In the genomic region with DNA sequence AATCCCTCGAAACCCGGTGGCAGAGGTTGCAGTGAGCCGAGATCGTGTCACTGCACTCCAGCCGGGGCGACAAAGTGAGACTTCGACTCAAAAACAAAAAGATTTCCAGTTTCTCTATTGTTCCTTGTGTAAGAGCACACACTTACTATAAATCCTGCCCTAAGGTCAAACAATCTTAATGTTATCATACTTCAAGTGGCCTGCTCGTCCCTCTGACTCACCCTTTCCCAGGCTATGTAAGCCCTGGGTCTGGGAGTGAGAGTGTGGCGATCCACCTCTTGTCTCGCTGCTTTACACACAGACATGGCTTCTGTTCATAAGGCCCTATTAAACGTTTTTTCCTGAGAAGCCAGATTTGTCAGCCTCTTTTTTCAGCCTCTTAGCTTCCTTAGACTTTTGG, we compare ENCODE assay signal across 15 cellular contexts. TPM values are rescaled to one million over a fixed set of nuclear protein-coding genes. Genes with fewer than 3 reads are reported as not detected.
A peak's percentile ranks its signal among the peaks of the same experiment; 100 is the strongest.
DNase-seq lines count a peak whose midpoint lies in the region; ATAC-seq and TF ChIP-seq lines count a peak whose summit lies in the region.
"Had no signal": no experiment of that assay in that cellular context is flagged by ENCODE, and none has a peak within 500 bp of the region (broad histone marks: within the 10 kb centered on the region; RNA-seq: fewer than 3 reads in every experiment).

No MANE protein-coding gene starts in this region.

- no peak for TF ChIP-seq CTCF in osteocyte (IDR thresholded peaks at IDR 0.05)

- H3K4me1 Mint-ChIP-seq in osteocyte (ENCODE audit: unreplicated experiment) = peaks cover 51% of the 10 kb centered on the region
- peaks cover 0 to 1% (median 0%) of the 10 kb centered on the region in 7 donors for H3K4me1 Mint-ChIP-seq in naive thymus-derived CD4-positive, alpha-beta T cell

- H3K27ac ChIP-seq in esophagus (ENCODE audit: low read depth in 2 of 2, low read length in 1 of 2) (peak overlapping the region; percentile 42 to 61), aorta (ENCODE audit: low read depth in 1 of 2, low read length in 2 of 2) (no peak overlapping the region)
- H3K27ac ChIP-seq in naive thymus-derived CD4-positive, alpha-beta T cell (ENCODE audit: low read depth, low read length) = no peak overlapping the region

- H3K4me1 ChIP-seq in esophagus (ENCODE audit: control insufficient read depth in 2 of 2, insufficient read depth in 2 of 2, low read length in 1 of 2) (peaks cover 7 to 11% of the 10 kb centered on the region in 2 donors), aorta (ENCODE audit: control insufficient read depth in 1 of 2, insufficient read depth in 2 of 2, low read length in 2 of 2) (no peaks in the 10 kb centered on the region)
- H3K4me1 ChIP-seq in naive thymus-derived CD4-positive, alpha-beta T cell (ENCODE audit: control insufficient read depth in 2 of 2, insufficient read depth in 2 of 2, low read length in 2 of 2) = no peaks in the 10 kb centered on the region

- H3K36me3 Mint-ChIP-seq in osteocyte (ENCODE audit: unreplicated experiment) = no peaks in the 10 kb centered on the region
- H3K36me3 Mint-ChIP-seq in naive thymus-derived CD4-positive, alpha-beta T cell = no peaks in the 10 kb centered on the region
- H3K36me3 Mint-ChIP-seq: CD8-positive, alpha-beta T cell; mesothelial cell of epicardium had no signal

- POLR2A ChIA-PET in naive thymus-derived CD4-positive, alpha-beta T cell (lab: Charles Lee) = no interaction called here

- H3K36me3 ChIP-seq in MG63 (peaks cover 20% of the 10 kb centered on the region), esophagus (ENCODE audit: control insufficient read depth in 2 of 2, insufficient read depth in 2 of 2, low read length in 1 of 2) (no peaks in the 10 kb centered on the region), aorta (ENCODE audit: control insufficient read depth in 1 of 2, insufficient read depth in 2 of 2, low read length in 1 of 2) (no peaks in the 10 kb centered on the region)
- no peaks in the 10 kb centered on the region for H3K36me3 ChIP-seq in naive thymus-derived CD4-positive, alpha-beta T cell (ENCODE audit: control insufficient read depth in 2 of 3, insufficient read depth in 3 of 3, low read length in 3 of 3)

- DNase-seq in GM04503 (ENCODE audit: low read depth) (peak; percentile 73), MG63 (peak; percentile 70), osteocyte (ENCODE audit: extremely low spot score, unreplicated experiment) (no peak), occipital lobe (lab: John Stamatoyannopoulos, UW) (no peak), NCI-H446 (lab: John Stamatoyannopoulos, UW) (no peak), aorta (no peak)
- DNase-seq in naive thymus-derived CD4-positive, alpha-beta T cell = no peak
- DNase-seq: activated CD8-positive, alpha-beta memory T cell treated with anti-CD3 and anti-CD28 coated beads, Interleukin-2, amount 50 U/mL, for 48 hours; CD8-positive, alpha-beta T cell; effector memory CD4-positive, alpha-beta T cell; NCI-H1436; NCI-H69; SHP77 treated with DMSO at 0.1 percent for 48 hours had no signal

- H3K4me3 ChIP-seq in MG63 = no peak overlapping the region
- H3K4me3 ChIP-seq in esophagus (ENCODE audit: low read depth in 1 of 2, low read length in 2 of 2) = no peak overlapping the region
- H3K4me3 ChIP-seq in naive thymus-derived CD4-positive, alpha-beta T cell (ENCODE audit: low read length) = no peak overlapping the region
- no peak overlapping the region for H3K4me3 ChIP-seq in aorta (ENCODE audit: low read length in 2 of 2)

- no peaks in the 10 kb centered on the region for H3K9me3 Mint-ChIP-seq in osteocyte (ENCODE audit: unreplicated experiment)
- no peaks in the 10 kb centered on the region for H3K9me3 Mint-ChIP-seq in naive thymus-derived CD4-positive, alpha-beta T cell
- H3K9me3 Mint-ChIP-seq: CD8-positive, alpha-beta T cell; mesothelial cell of epicardium had no signal

- no peaks in the 10 kb centered on the region for H3K27me3 Mint-ChIP-seq in osteocyte (ENCODE audit: unreplicated experiment)
- H3K27me3 Mint-ChIP-seq in naive thymus-derived CD4-positive, alpha-beta T cell = peaks cover 0 to 11% (median 3%) of the 10 kb centered on the region in 5 donors

- no peaks in the 10 kb centered on the region for H3K27me3 ChIP-seq in MG63
- no peaks in the 10 kb centered on the region for H3K27me3 ChIP-seq in esophagus (ENCODE audit: control insufficient read depth in 1 of 2, insufficient read depth in 2 of 2, low read length in 2 of 2)
- H3K27me3 ChIP-seq in naive thymus-derived CD4-positive, alpha-beta T cell (ENCODE audit: control insufficient read depth in 2 of 2, insufficient read depth in 2 of 2, low read length in 2 of 2) = no peaks in the 10 kb centered on the region
- no peaks in the 10 kb centered on the region for H3K27me3 ChIP-seq in aorta (ENCODE audit: control insufficient read depth in 1 of 2, insufficient read depth in 2 of 2, low read length in 1 of 2)

- H3K4me3 Mint-ChIP-seq in osteocyte (ENCODE audit: unreplicated experiment) = no peak overlapping the region
- no peak overlapping the region for H3K4me3 Mint-ChIP-seq in naive thymus-derived CD4-positive, alpha-beta T cell
- H3K4me3 Mint-ChIP-seq: CD8-positive, alpha-beta T cell; mesothelial cell of epicardium had no signal

- ATAC-seq in naive thymus-derived CD4-positive, alpha-beta T cell = no peak
- no peak for ATAC-seq in aorta (ENCODE audit: low FRiP score)
- ATAC-seq: CD8-positive, alpha-beta T cell had no signal

- H3K9me3 ChIP-seq in MG63 = no peaks in the 10 kb centered on the region
- no peaks in the 10 kb centered on the region for H3K9me3 ChIP-seq in esophagus (ENCODE audit: control insufficient read depth in 2 of 2, insufficient read depth in 1 of 2, low read depth in 1 of 2, low read length in 1 of 2)
- no peaks in the 10 kb centered on the region for H3K9me3 ChIP-seq in naive thymus-derived CD4-positive, alpha-beta T cell (ENCODE audit: control insufficient read depth in 2 of 3, low read length in 3 of 3)
- H3K9me3 ChIP-seq in aorta (ENCODE audit: control insufficient read depth, low read length) = no peaks in the 10 kb centered on the region

- peak overlapping the region; percentile 69 for H3K27ac Mint-ChIP-seq in osteocyte (ENCODE audit: unreplicated experiment)
- H3K27ac Mint-ChIP-seq in naive thymus-derived CD4-positive, alpha-beta T cell = no peak overlapping the region
- H3K27ac Mint-ChIP-seq: CD8-positive, alpha-beta T cell; mesothelial cell of epicardium had no signal

- intact Hi-C loops in naive thymus-derived CD4-positive, alpha-beta T cell (cut with micrococcal nuclease) = no loop called here
- intact Hi-C loops in aorta (cut with DNase I) = loop anchor here in 1 of 2 donors (5.0 kb wide), 1 partner anchor 58 kb away; no protein-coding TSS in a partner anchor

- CTCF ChIA-PET in naive thymus-derived CD4-positive, alpha-beta T cell (lab: Charles Lee) = no interaction called here

- 63 to 74% methylated on average over 11 of the region's 11 CpGs for WGBS in esophagus, 2 donors
- 88% methylated on average over 11 of the region's 11 CpGs for WGBS in aorta, 2 donors

RNA-seq across cellular contexts. Expression of a gene that starts 24.4 kb away (rescaled TPM):
- 9.1 and 17.9 TPM in 2 replicates for total RNA-seq in MG63 (2014; rRNA removed; shearing (Covaris generic); ENCODE audit: low replicate concordance)
- polyA plus RNA-seq in esophagus (10 to 100 TPM; 19.3 to 50.3 TPM), aorta (10 to 100 TPM; 15.8 to 75.8 TPM)
- total RNA-seq in osteocyte (29.9 and 32.8 TPM in 2 replicates), occipital lobe (0.31 TPM), aorta (10 to 100 TPM; 62.1 to 72.3 TPM)
- total RNA-seq in naive thymus-derived CD4-positive, alpha-beta T cell = not detected
- not detected for polyA plus RNA-seq in naive thymus-derived CD4-positive, alpha-beta T cell
- total RNA-seq: CD8-positive, alpha-beta T cell had no signal

Comparison
In these comparisons a context has a peak if more than half of its experiments do, and no peak if none do; other contexts are left out.
1. DNase-seq: peak in GM04503 (single experiment) and MG63 (single experiment); none in osteocyte (single experiment), occipital lobe (single experiment), naive thymus-derived CD4-positive, alpha-beta T cell (0 of 9), NCI-H446 (0 of 2) and aorta (0 of 2).
2. H3K27ac ChIP-seq: peak in esophagus (2 of 2); none in naive thymus-derived CD4-positive, alpha-beta T cell (single experiment) and aorta (0 of 2).